26 cellular contexts compared by ENCODE assay signal in the genomic region with DNA sequence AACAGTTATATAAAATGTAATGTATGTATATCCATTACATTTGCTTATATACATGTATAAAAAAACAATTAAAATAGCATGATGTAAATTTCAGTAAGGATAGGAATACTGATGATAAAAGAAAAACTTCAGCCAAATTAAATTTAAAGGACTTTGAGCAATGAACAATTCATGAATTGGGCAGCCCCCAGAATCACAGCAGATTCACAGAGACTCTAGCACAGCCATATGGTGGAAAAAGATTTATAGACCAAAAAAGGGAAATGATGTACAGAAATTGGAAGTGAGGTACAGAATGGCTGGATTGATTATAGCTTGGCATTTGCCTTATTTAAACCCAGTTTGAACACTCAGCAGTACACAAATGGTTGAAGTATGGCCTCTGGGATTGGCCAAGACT. TPM values are rescaled to one million over a fixed set of nuclear protein-coding genes. Genes with fewer than 3 reads are reported as not detected.
"Had no signal": no experiment of that assay in that cellular context is flagged by ENCODE, and none has a peak within 500 bp of the region (broad histone marks: within the 10 kb centered on the region; RNA-seq: fewer than 3 reads in every experiment).

No MANE protein-coding gene starts in this region.

- H3K27ac ChIP-seq: colonic mucosa, coronary artery, dorsolateral prefrontal cortex, epithelial cell of prostate, esophagus muscularis mucosa, esophagus squamous epithelium, foreskin keratinocyte, gastrocnemius medialis, gastroesophageal sphincter, heart left ventricle, heart right ventricle had no signal

- H3K27me3 Mint-ChIP-seq: dendritic cell treated with granulocyte-macrophage colony-stimulating factor and Interleukin-4, amounts not matched to agents 40 ng/mL and 50 ng/mL, for 4 days; effector memory CD8-positive, alpha-beta T cell had no signal

- H3K27me3 ChIP-seq: colonic mucosa, esophagus squamous epithelium, foreskin keratinocyte, gastrocnemius medialis, gastroesophageal sphincter, heart left ventricle had no signal

- FAIRE-seq: endometrium, frontal cortex had no signal

- H3K4me3 ChIP-seq: colonic mucosa, coronary artery, dorsolateral prefrontal cortex, esophagus muscularis mucosa, esophagus squamous epithelium, gastrocnemius medialis, gastroesophageal sphincter, heart left ventricle, heart right ventricle had no signal

- H3K36me3 ChIP-seq: colonic mucosa had no signal

- H3K9me3 Mint-ChIP-seq: dendritic cell treated with granulocyte-macrophage colony-stimulating factor and Interleukin-4, amounts not matched to agents 40 ng/mL and 50 ng/mL, for 4 days; effector memory CD8-positive, alpha-beta T cell had no signal

- H3K27ac Mint-ChIP-seq: dendritic cell treated with granulocyte-macrophage colony-stimulating factor and Interleukin-4, amounts not matched to agents 40 ng/mL and 50 ng/mL, for 4 days; effector memory CD8-positive, alpha-beta T cell; endodermal cell had no signal

- DNase-seq: colonic mucosa; cortex of kidney; dermis blood vessel endothelial cell; dorsolateral prefrontal cortex; effector CD4-positive, alpha-beta T cell; effector CD8-positive, alpha-beta T cell; effector memory CD8-positive, alpha-beta T cell; endodermal cell; erythroblast; esophagus squamous epithelium; foreskin fibroblast; foreskin keratinocyte; foreskin melanocyte; gastrocnemius medialis; glutamatergic neuron; head of caudate nucleus; heart left ventricle; heart right ventricle had no signal

- H3K9me3 ChIP-seq: colonic mucosa, esophagus muscularis mucosa, esophagus squamous epithelium, gastrocnemius medialis, gastroesophageal sphincter, heart left ventricle, heart right ventricle had no signal

- H3K4me3 Mint-ChIP-seq: dendritic cell treated with granulocyte-macrophage colony-stimulating factor and Interleukin-4, amounts not matched to agents 40 ng/mL and 50 ng/mL, for 4 days; effector memory CD8-positive, alpha-beta T cell; endodermal cell had no signal

- H3K4me1 ChIP-seq: colonic mucosa, esophagus muscularis mucosa, esophagus squamous epithelium, foreskin keratinocyte, gastrocnemius medialis, gastroesophageal sphincter, heart right ventricle had no signal

- H3K4me1 Mint-ChIP-seq: endodermal cell had no signal

RNA-seq across cellular contexts. Expression of gene RAB40AL, which starts 34.7 kb away (rescaled TPM):
- total RNA-seq: dermis blood vessel endothelial cell, epithelial cell of proximal tubule had no signal
- polyA plus RNA-seq: foreskin keratinocyte had no signal
